ENCODE assay signal across 8 cellular contexts in genomic region chr10:3811331-3811870, GRCh38. TPM values are rescaled to one million over a fixed set of nuclear protein-coding genes. Genes with fewer than 3 reads are reported as not detected.
DNase-seq lines count a peak whose midpoint lies in the region; ATAC-seq and TF ChIP-seq lines count a peak whose summit lies in the region.

No MANE protein-coding gene starts in this region.

- no peak for TF ChIP-seq CTCF in GM10266 (IDR thresholded peaks at IDR 0.05; ENCODE audit: control insufficient read depth, insufficient read depth, low read depth, missing control alignments)

- ATAC-seq in GM21786 (IDR thresholded peaks at IDR 0.05; ENCODE audit: unreplicated experiment), result peak; percentile 74
- ATAC-seq in left ventricle myocardium superior, result peak; percentile 67

- no peaks in the 10 kb centered on the region for H3K36me3 Mint-ChIP-seq in activated naive CD4-positive, alpha-beta T cell treated with anti-CD3 and anti-CD28 coated beads for 36 hours (ENCODE audit: low read depth)

- CTCF ChIA-PET in activated naive CD4-positive, alpha-beta T cell treated with anti-CD3 and anti-CD28 coated beads for 36 hours (lab: Charles Lee), result interaction anchor here (1.0 to 2.2 kb wide), 5 partner anchors 25 to 122 kb away, joined by 3 to 6 read pairs (median 3); no protein-coding TSS in a partner anchor

- no peaks in the 10 kb centered on the region for H3K27me3 ChIP-seq in MG63

- intact Hi-C loops in activated naive CD4-positive, alpha-beta T cell treated with anti-CD3 and anti-CD28 coated beads for 36 hours (cut with micrococcal nuclease), result loop anchor here (1.0 kb wide), 6 partner anchors 17 to 64 kb away; no protein-coding TSS in a partner anchor
- intact Hi-C loops in left ventricle myocardium superior (cut with micrococcal nuclease), result loop anchor here (10.0 kb wide), 1 partner anchor 103 kb away; no protein-coding TSS in a partner anchor

- H3K27me3 Mint-ChIP-seq in activated naive CD4-positive, alpha-beta T cell treated with anti-CD3 and anti-CD28 coated beads for 36 hours (ENCODE audit: low read depth), result no peaks in the 10 kb centered on the region

- H3K9me3 Mint-ChIP-seq in activated naive CD4-positive, alpha-beta T cell treated with anti-CD3 and anti-CD28 coated beads for 36 hours, result no peaks in the 10 kb centered on the region

- peaks cover 76% of the 10 kb centered on the region for H3K4me1 Mint-ChIP-seq in activated naive CD4-positive, alpha-beta T cell treated with anti-CD3 and anti-CD28 coated beads for 36 hours (ENCODE audit: low read depth)

- peak overlapping the region; percentile 1; the same call in 1 of the 2 replicates for H3K4me3 ChIP-seq in MG63

- no peaks in the 10 kb centered on the region for H3K9me3 ChIP-seq in MG63

- peak overlapping the region; percentile 52 for H3K4me3 Mint-ChIP-seq in activated naive CD4-positive, alpha-beta T cell treated with anti-CD3 and anti-CD28 coated beads for 36 hours

- H3K36me3 ChIP-seq in MG63, result no peaks in the 10 kb centered on the region

- DNase-seq in GM10266 (ENCODE audit: extremely low spot score) (peak; percentile 61), MG63 (peak; percentile 86), left ventricle myocardium superior (no peak), hypothalamus (lab: John Stamatoyannopoulos, UW) (no peak)
- DNase-seq in activated naive CD4-positive, alpha-beta T cell treated with anti-CD3 and anti-CD28 coated beads for 36 hours, result peak; percentile 82
- DNase-seq in stimulated activated CD4-positive, alpha-beta T cell treated with anti-CD3 and anti-CD28 coated beads, Interleukin-2, amount 100 ng/mL, for 4 hours (ENCODE audit: low read depth), result peak; percentile 24
- DNase-seq in stimulated activated CD8-positive, alpha-beta memory T cell treated with anti-CD3 and anti-CD28 coated beads, Interleukin-4, amount 100 ng/mL, for 48 hours, result no peak

- peak overlapping the region; percentile 96 for H3K27ac Mint-ChIP-seq in activated naive CD4-positive, alpha-beta T cell treated with anti-CD3 and anti-CD28 coated beads for 36 hours

RNA-seq across cellular contexts. Expression of gene KLF6, which starts 26.4 kb away (rescaled TPM):
- 38.8 and 40.4 TPM in 2 replicates for total RNA-seq in MG63 (2014; rRNA removed; shearing (Covaris generic); ENCODE audit: low replicate concordance)
- total RNA-seq in activated naive CD4-positive, alpha-beta T cell treated with anti-CD3 and anti-CD28 coated beads for 36 hours, result 10 to 100 TPM; 78.9 to 82.1 TPM
- total RNA-seq in left ventricle myocardium superior, result 62.0 TPM

Comparison
In these comparisons a context has a peak if more than half of its experiments do, and no peak if none do; other contexts are left out.
1. DNase-seq: peak in GM10266 (single experiment), MG63 (single experiment), activated naive CD4-positive, alpha-beta T cell treated with anti-CD3 and anti-CD28 coated beads for 36 hours (single experiment) and stimulated activated CD4-positive, alpha-beta T cell treated with anti-CD3 and anti-CD28 coated beads, Interleukin-2, amount 100 ng/mL, for 4 hours (single experiment); none in left ventricle myocardium superior (single experiment), hypothalamus (0 of 51) and stimulated activated CD8-positive, alpha-beta memory T cell treated with anti-CD3 and anti-CD28 coated beads, Interleukin-4, amount 100 ng/mL, for 48 hours (single experiment).